In the genomic region with DNA sequence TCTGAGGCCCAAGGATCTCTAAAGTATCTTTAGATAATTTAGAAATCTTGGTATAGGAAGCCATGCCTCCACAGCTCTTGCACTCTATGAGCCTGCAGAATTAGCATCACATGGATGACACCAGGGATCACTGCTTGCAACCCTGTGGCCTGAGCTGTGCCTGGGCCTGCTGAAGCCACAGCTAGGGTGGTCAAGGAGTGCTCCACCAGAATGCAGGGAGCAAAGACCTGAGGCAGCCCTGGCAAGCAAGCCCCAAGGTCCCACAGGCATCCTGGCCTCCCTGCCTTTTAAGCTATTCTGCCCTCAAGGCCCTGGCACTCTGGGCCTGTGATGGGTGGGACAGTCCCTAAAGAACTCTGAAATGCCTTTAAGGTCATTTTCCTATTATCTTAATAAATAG, we compare ENCODE assay signal across 37 cellular contexts.
"Had no signal": no experiment of that assay in that cellular context is flagged by ENCODE, and none has a peak within 500 bp of the region (broad histone marks: within the 10 kb centered on the region; RNA-seq: fewer than 3 reads in every experiment).

No MANE protein-coding gene starts in this region.

- H3K27me3 ChIP-seq: body of pancreas, brain microvascular endothelial cell had no signal

- H3K36me3 Mint-ChIP-seq: activated CD4-positive, alpha-beta memory T cell treated with anti-CD3 and anti-CD28 coated beads for 36 hours; activated naive CD4-positive, alpha-beta T cell treated with anti-CD3 and anti-CD28 coated beads, Interleukin-2, amount 50 U/mL, for 72 hours; activated naive CD8-positive, alpha-beta T cell treated with anti-CD3 and anti-CD28 coated beads for 36 hours had no signal

- H3K27ac ChIP-seq: adrenal gland, body of pancreas, brain microvascular endothelial cell, breast epithelium, VCaP had no signal

- H3K27ac Mint-ChIP-seq: activated B cell treated with CpG ODN at 0.5 μM for 24 hours; activated CD4-positive, alpha-beta memory T cell treated with anti-CD3 and anti-CD28 coated beads for 36 hours; activated CD4-positive, alpha-beta T cell treated with anti-CD3 and anti-CD28 coated beads, Interleukin-2, amount 10 ng/mL, durations not matched to agents 24 days and 14 days; activated CD8-positive, alpha-beta T cell treated with anti-CD3 and anti-CD28 coated beads for 36 hours; activated naive CD4-positive, alpha-beta T cell treated with anti-CD3 and anti-CD28 coated beads for 36 hours; activated naive CD4-positive, alpha-beta T cell treated with anti-CD3 and anti-CD28 coated beads, Interleukin-2, amount 50 U/mL, for 72 hours; activated naive CD8-positive, alpha-beta T cell treated with anti-CD3 and anti-CD28 coated beads for 36 hours; activated T-cell treated with anti-CD3 and anti-CD28 coated beads, Interleukin-2, amount 50 U/mL, for 72 hours; activated T-helper 1 cell treated with anti-CD3 and anti-CD28 coated beads, Interleukin-12 subunit alpha, Interleukin-12 subunit beta, Interleukin-2, Interleukin-4 antibody, amounts not matched to agents 30 ng/mL and 10 ng/mL and 1 ng/mL, durations not matched to agents 14 hours and 24 hours and 36 hours; activated T-helper 17 cell treated with anti-CD3 and anti-CD28 coated beads, Interleukin-2, amount 50 U/mL, for 72 hours; T-helper 1 cell treated with Interleukin-12 subunit alpha and Interleukin-12 subunit beta and Interleukin-4 antibody, amounts not matched to agents 30 μg/mL and 1 μg/mL, for 36 hours; T-helper 2 cell treated with Interferon-gamma antibody and Interleukin-4, amounts not matched to agents 5 μg/mL and 100 μg/mL, for 36 hours had no signal

- DNase-seq: activated B cell treated with CpG ODN at 0.5 μM for 24 hours; activated CD4-positive, alpha-beta memory T cell treated with anti-CD3 and anti-CD28 coated beads for 36 hours; activated CD4-positive, alpha-beta T cell treated with anti-CD3 and anti-CD28 coated beads for 4 hours; activated CD4-positive, alpha-beta T cell treated with anti-CD3 and anti-CD28 coated beads, Interleukin-2, amount 10 ng/mL, durations not matched to agents 24 days and 14 days; activated CD4-positive, alpha-beta T cell treated with anti-CD3 and anti-CD28 coated beads, Interleukin-2, amount 50 U/mL, for 1 hour; activated CD4-positive, alpha-beta T cell treated with anti-CD3 and anti-CD28 coated beads, Interleukin-2, amount 50 U/mL, for 4 hours; activated CD4-positive, CD25-positive, alpha-beta regulatory T cell treated with anti-CD3 and anti-CD28 coated beads, Interleukin-2, amount 50 U/mL, for 72 hours; activated CD8-positive, alpha-beta memory T cell treated with anti-CD3 and anti-CD28 coated beads, Interleukin-2, amount 50 U/mL, for 4 hours; activated CD8-positive, alpha-beta T cell treated with anti-CD3 and anti-CD28 coated beads for 36 hours; activated effector memory CD4-positive, alpha-beta T cell treated with anti-CD3 and anti-CD28 coated beads, Interleukin-2, amount 50 U/mL, for 16 hours; activated gamma-delta T cell treated with Interleukin-2 at 50 U/mL for 16 hours; activated naive CD4-positive, alpha-beta T cell; activated naive CD4-positive, alpha-beta T cell treated with anti-CD3 and anti-CD28 coated beads for 36 hours; activated naive CD4-positive, alpha-beta T cell treated with anti-CD3 and anti-CD28 coated beads, Interleukin-2, amount 50 U/mL, for 16 hours; activated naive CD8-positive, alpha-beta T cell treated with anti-CD3 and anti-CD28 coated beads for 36 hours; activated T-cell treated with anti-CD3 and anti-CD28 coated beads for 4 hours; activated T-cell treated with anti-CD3 and anti-CD28 coated beads, Interleukin-2, amount 50 U/mL, for 1 hour; activated T-cell treated with anti-CD3 and anti-CD28 coated beads, Interleukin-2, amount 50 U/mL, for 4 hours; activated T-cell treated with anti-CD3 and anti-CD28 coated beads, Interleukin-2, amount 50 U/mL, for 72 hours; adrenal gland; amniotic stem cell; aorta; body of pancreas; brain microvascular endothelial cell; caudate nucleus; cerebellar nuclear complex; T-helper 1 cell; T-helper 2 cell; T-helper 9 cell had no signal

- H3K36me3 ChIP-seq: adrenal gland, brain microvascular endothelial cell, breast epithelium had no signal

- ATAC-seq: activated CD8-positive, alpha-beta T cell treated with anti-CD3 and anti-CD28 coated beads for 36 hours; activated naive CD4-positive, alpha-beta T cell treated with anti-CD3 and anti-CD28 coated beads, Interleukin-2, amount 50 U/mL, for 72 hours; activated T-cell treated with anti-CD3 and anti-CD28 coated beads, Interleukin-2, amount 50 U/mL, for 4 hours; activated T-cell treated with anti-CD3 and anti-CD28 coated beads, Interleukin-2, amount 50 U/mL, for 72 hours; activated T-helper 17 cell treated with anti-CD3 and anti-CD28 coated beads, Interleukin-2, amount 50 U/mL, for 72 hours; body of pancreas had no signal

- H3K9me3 ChIP-seq: adrenal gland, body of pancreas, breast epithelium had no signal

- H3K4me3 Mint-ChIP-seq: activated B cell treated with CpG ODN at 0.5 μM for 24 hours; activated CD4-positive, alpha-beta memory T cell treated with anti-CD3 and anti-CD28 coated beads for 36 hours; activated CD4-positive, alpha-beta T cell treated with anti-CD3 and anti-CD28 coated beads, Interleukin-2, amount 10 ng/mL, durations not matched to agents 24 days and 14 days; activated CD8-positive, alpha-beta T cell treated with anti-CD3 and anti-CD28 coated beads for 36 hours; activated naive CD4-positive, alpha-beta T cell treated with anti-CD3 and anti-CD28 coated beads for 36 hours; activated naive CD8-positive, alpha-beta T cell treated with anti-CD3 and anti-CD28 coated beads for 36 hours; activated T-cell treated with anti-CD3 and anti-CD28 coated beads, Interleukin-2, amount 50 U/mL, for 4 hours; activated T-cell treated with anti-CD3 and anti-CD28 coated beads, Interleukin-2, amount 50 U/mL, for 72 hours; activated T-helper 1 cell treated with anti-CD3 and anti-CD28 coated beads, Interleukin-12 subunit alpha, Interleukin-12 subunit beta, Interleukin-2, Interleukin-4 antibody, amounts not matched to agents 30 ng/mL and 10 ng/mL and 1 ng/mL, durations not matched to agents 14 hours and 24 hours and 36 hours; activated T-helper 17 cell treated with anti-CD3 and anti-CD28 coated beads, Interleukin-2, amount 50 U/mL, for 72 hours; central memory CD8-positive, alpha-beta T cell; T-helper 1 cell treated with Interleukin-12 subunit alpha and Interleukin-12 subunit beta and Interleukin-4 antibody, amounts not matched to agents 30 μg/mL and 1 μg/mL, for 36 hours; T-helper 2 cell treated with Interferon-gamma antibody and Interleukin-4, amounts not matched to agents 5 μg/mL and 100 μg/mL, for 36 hours had no signal

- H3K9me3 Mint-ChIP-seq: activated B cell treated with CpG ODN at 0.5 μM for 24 hours; activated CD4-positive, alpha-beta memory T cell treated with anti-CD3 and anti-CD28 coated beads for 36 hours; activated CD4-positive, alpha-beta T cell treated with anti-CD3 and anti-CD28 coated beads, Interleukin-2, amount 10 ng/mL, durations not matched to agents 24 days and 14 days; activated CD8-positive, alpha-beta T cell treated with anti-CD3 and anti-CD28 coated beads for 36 hours; activated naive CD4-positive, alpha-beta T cell treated with anti-CD3 and anti-CD28 coated beads for 36 hours; activated naive CD4-positive, alpha-beta T cell treated with anti-CD3 and anti-CD28 coated beads, Interleukin-2, amount 50 U/mL, for 72 hours; activated naive CD8-positive, alpha-beta T cell treated with anti-CD3 and anti-CD28 coated beads for 36 hours; activated T-cell treated with anti-CD3 and anti-CD28 coated beads, Interleukin-2, amount 50 U/mL, for 4 hours; activated T-cell treated with anti-CD3 and anti-CD28 coated beads, Interleukin-2, amount 50 U/mL, for 72 hours; activated T-helper 1 cell treated with anti-CD3 and anti-CD28 coated beads, Interleukin-12 subunit alpha, Interleukin-12 subunit beta, Interleukin-2, Interleukin-4 antibody, amounts not matched to agents 30 ng/mL and 10 ng/mL and 1 ng/mL, durations not matched to agents 14 hours and 24 hours and 36 hours; central memory CD8-positive, alpha-beta T cell; T-helper 1 cell treated with Interleukin-12 subunit alpha and Interleukin-12 subunit beta and Interleukin-4 antibody, amounts not matched to agents 30 μg/mL and 1 μg/mL, for 36 hours; T-helper 2 cell treated with Interferon-gamma antibody and Interleukin-4, amounts not matched to agents 5 μg/mL and 100 μg/mL, for 36 hours had no signal

- H3K4me3 ChIP-seq: adrenal gland, body of pancreas, breast epithelium had no signal

- H3K4me1 ChIP-seq: adrenal gland, body of pancreas, breast epithelium had no signal

- H3K4me1 Mint-ChIP-seq: activated B cell treated with CpG ODN at 0.5 μM for 24 hours; activated CD4-positive, alpha-beta T cell treated with anti-CD3 and anti-CD28 coated beads, Interleukin-2, amount 10 ng/mL, durations not matched to agents 24 days and 14 days; activated naive CD8-positive, alpha-beta T cell treated with anti-CD3 and anti-CD28 coated beads for 36 hours; activated T-helper 17 cell treated with anti-CD3 and anti-CD28 coated beads, Interleukin-2, amount 50 U/mL, for 72 hours; central memory CD8-positive, alpha-beta T cell had no signal

- H3K27me3 Mint-ChIP-seq: activated B cell treated with CpG ODN at 0.5 μM for 24 hours; activated CD4-positive, alpha-beta memory T cell treated with anti-CD3 and anti-CD28 coated beads for 36 hours; activated CD4-positive, alpha-beta T cell treated with anti-CD3 and anti-CD28 coated beads, Interleukin-2, amount 10 ng/mL, durations not matched to agents 24 days and 14 days; activated CD8-positive, alpha-beta T cell treated with anti-CD3 and anti-CD28 coated beads for 36 hours; activated T-helper 17 cell treated with anti-CD3 and anti-CD28 coated beads, Interleukin-2, amount 50 U/mL, for 72 hours; central memory CD8-positive, alpha-beta T cell had no signal
